In genomic region chr2:216015722-216016464, GRCh38 we compare ENCODE assay signal across 8 cellular contexts. TPM values are rescaled to one million over a fixed set of nuclear protein-coding genes. Genes with fewer than 3 reads are reported as not detected.
A peak's percentile ranks its signal among the peaks of the same experiment; 100 is the strongest.
DNase-seq lines count a peak whose midpoint lies in the region; ATAC-seq and TF ChIP-seq lines count a peak whose summit lies in the region.

No MANE protein-coding gene starts in this region.

- H2BK120ac ChIP-seq in neuronal stem cell (ENCODE audit: low read depth, low read length) = no peak overlapping the region

- ATAC-seq in DND-41 (ENCODE audit: insufficient read depth, low read depth) (peak; percentile 91), GM19452 (IDR thresholded peaks at IDR 0.05; ENCODE audit: unreplicated experiment) (peak; percentile 86), HG03457 (IDR thresholded peaks at IDR 0.05; ENCODE audit: unreplicated experiment) (peak; percentile 85)

- no peak overlapping the region for H3K18ac ChIP-seq in neuronal stem cell (ENCODE audit: low read length)

- H4K91ac ChIP-seq in neuronal stem cell (ENCODE audit: low read depth, low read length, poor library complexity) = no peak overlapping the region

- no peaks in the 10 kb centered on the region for H3K9me3 ChIP-seq in DND-41 (ENCODE audit: insufficient read depth, low read length, severe bottlenecking)
- no peaks in the 10 kb centered on the region for H3K9me3 ChIP-seq in neuronal stem cell (replicated peaks in 1 of 2; ENCODE audit: control insufficient read depth in 2 of 2, insufficient read depth in 1 of 2, low read depth in 1 of 2, low read length in 2 of 2)

- no peak overlapping the region for H4K8ac ChIP-seq in neuronal stem cell (ENCODE audit: low read depth, low read length)

- H3K27ac ChIP-seq in DND-41 (ENCODE audit: low read length) (peak overlapping the region; percentile 94), neuronal stem cell (replicated peaks; ENCODE audit: low read length) (no peak overlapping the region)

- H3K4ac ChIP-seq in neuronal stem cell (ENCODE audit: low read length) = no peak overlapping the region

- no peaks in the 10 kb centered on the region for H3K27me3 ChIP-seq in DND-41 (ENCODE audit: insufficient read depth, low read length, poor library complexity)
- H3K27me3 ChIP-seq in neuronal stem cell (ENCODE audit: control insufficient read depth in 3 of 3, insufficient read depth in 3 of 3, low read depth in 1 of 3, low read length in 3 of 3) = no peaks in the 10 kb centered on the region

- H2AK5ac ChIP-seq in neuronal stem cell (ENCODE audit: low read depth, low read length) = no peak overlapping the region

- H3K36me3 Mint-ChIP-seq in nephron progenitor cell (ENCODE audit: low read depth) = peaks cover 15% of the 10 kb centered on the region

- H3K36me3 ChIP-seq in DND-41 (ENCODE audit: insufficient read depth, low read length) = no peaks in the 10 kb centered on the region
- no peaks in the 10 kb centered on the region for H3K36me3 ChIP-seq in neuronal stem cell (replicated peaks in 1 of 2; ENCODE audit: control insufficient read depth in 2 of 2, insufficient read depth in 2 of 2, low read length in 2 of 2)

- no peak overlapping the region for H3K14ac ChIP-seq in neuronal stem cell (ENCODE audit: low read length)

- H3K4me3 Mint-ChIP-seq in nephron progenitor cell = no peak overlapping the region

- H3K4me3 ChIP-seq in DND-41 (ENCODE audit: low read depth in 1 of 2, low read length in 2 of 2) = peak overlapping the region in 1 of 2 experiments; percentile 49; a peak in 2 of 4 replicates
- H3K4me3 ChIP-seq in neuronal stem cell (ENCODE audit: low read length in 2 of 2) = no peak overlapping the region

- H3K27me3 Mint-ChIP-seq in nephron progenitor cell (ENCODE audit: low read depth, poor library complexity) = peaks cover 7% of the 10 kb centered on the region

- peak overlapping the region; percentile 3 for H3K27ac Mint-ChIP-seq in nephron progenitor cell

- no peak overlapping the region for H3K23ac ChIP-seq in neuronal stem cell (ENCODE audit: low read depth, low read length, poor library complexity)

- H3K9ac ChIP-seq in DND-41 (ENCODE audit: low read depth, low read length) (peak overlapping the region; percentile 50), neuronal stem cell (ENCODE audit: low read depth, low read length, poor library complexity) (no peak overlapping the region)

- intact Hi-C loops in posterior vena cava (cut with DNase I) = no loop called here

- H2AFZ ChIP-seq in DND-41 (ENCODE audit: low read depth, low read length) (peak overlapping the region; percentile 74), neuronal stem cell (ENCODE audit: low read length) (no peak overlapping the region)

- no peaks in the 10 kb centered on the region for H3K9me3 Mint-ChIP-seq in nephron progenitor cell

- no peak for TF ChIP-seq CTCF in DND-41 (IDR thresholded peaks at IDR 0.05; ENCODE audit: borderline replicate concordance, extremely low read depth, low read length, poor library complexity, severe bottlenecking)
- TF ChIP-seq CTCF in nephron progenitor cell (IDR thresholded peaks at IDR 0.05) = no peak

- no peak overlapping the region for H2BK12ac ChIP-seq in neuronal stem cell (ENCODE audit: low read length)

- no peaks in the 10 kb centered on the region for H3K79me1 ChIP-seq in neuronal stem cell (ENCODE audit: low read depth, low read length)

- DNase-seq in DND-41 (peak; percentile 87), nephron progenitor cell (no peak), erythroblast (lab: John Stamatoyannopoulos, UW) (no peak), posterior vena cava (ENCODE audit: low spot score) (no peak), neuronal stem cell (ENCODE audit: low spot score) (no peak)
- DNase-seq in activated CD4-positive, alpha-beta T cell treated with anti-CD3 and anti-CD28 coated beads for 4 hours = peak; percentile 8 to 25

- H2BK5ac ChIP-seq in neuronal stem cell (ENCODE audit: low read length) = no peak overlapping the region

- H3K4me1 Mint-ChIP-seq in nephron progenitor cell = peaks cover 35% of the 10 kb centered on the region

- no CpG with 5 or more reads among the region's 5 CpGs for WGBS in neuronal stem cell (ENCODE audit: extremely low coverage in 2 of 2, insufficient read length in 2 of 2, insufficient replicate concordance in 1 of 2), 2 donors

- peak overlapping the region; percentile 65 for H3K4me2 ChIP-seq in DND-41 (ENCODE audit: insufficient read depth, low read length)
- no peak overlapping the region for H3K4me2 ChIP-seq in neuronal stem cell (ENCODE audit: insufficient read depth, low read length, poor library complexity, severe bottlenecking)

- H3K79me2 ChIP-seq in DND-41 (ENCODE audit: insufficient read depth, low read length) = peaks cover 23% of the 10 kb centered on the region

- H3K4me1 ChIP-seq in DND-41 (ENCODE audit: insufficient read depth, low read length) (peaks cover 60% of the 10 kb centered on the region), neuronal stem cell (ENCODE audit: control insufficient read depth in 2 of 2, insufficient read depth in 1 of 2, low read depth in 1 of 2, low read length in 2 of 2) (peaks cover 2 to 14% of the 10 kb centered on the region in 2 donors)

- no peak for TF ChIP-seq POLR2A in erythroblast (IDR thresholded peaks at IDR 0.05; ENCODE audit: low read length)

- no peak overlapping the region for H2BK15ac ChIP-seq in neuronal stem cell (ENCODE audit: low read length)

- no peaks in the 10 kb centered on the region for H4K20me1 ChIP-seq in DND-41 (ENCODE audit: insufficient read depth, low read length)

RNA-seq across cellular contexts. Expression of gene MREG, which starts 2.5 kb away (rescaled TPM):
- total RNA-seq in posterior vena cava = under 1 TPM; 0.67 to 0.74 TPM
- 5.0 TPM for polyA plus RNA-seq in neuronal stem cell (2013, experiment 1 of 2)
- polyA plus RNA-seq in neuronal stem cell (2013, experiment 2 of 2) = 5.1 TPM

Comparison
In these comparisons a context has a peak if more than half of its experiments do, and no peak if none do; other contexts are left out.
1. DNase-seq: peak in DND-41 (single experiment) and activated CD4-positive, alpha-beta T cell treated with anti-CD3 and anti-CD28 coated beads for 4 hours (2 of 2); none in nephron progenitor cell (single experiment), erythroblast (0 of 2), posterior vena cava (single experiment) and neuronal stem cell (single experiment).
2. Peak in every context shown above with its lines, with median percentiles within 50 percentile points of each other: ATAC-seq.